ENCODE assay signal across 12 cellular contexts in genomic region chr9:124693403-124693802, GRCh38.
"Had no signal": no experiment of that assay in that cellular context is flagged by ENCODE, and none has a peak within 500 bp of the region (broad histone marks: within the 10 kb centered on the region; RNA-seq: fewer than 3 reads in every experiment).

No MANE protein-coding gene starts in this region.

- H3K36me3 ChIP-seq: ascending aorta, stomach, thoracic aorta, uterus had no signal

- H3K4me1 ChIP-seq: ascending aorta, stomach, uterus had no signal

- H3K9me3 ChIP-seq: ascending aorta, stomach, thoracic aorta, uterus had no signal

- H3K27ac ChIP-seq: ascending aorta, foreskin keratinocyte, stomach, thoracic aorta, uterus had no signal

- H3K4me3 ChIP-seq: ascending aorta, stomach, thoracic aorta, uterus had no signal

- ATAC-seq: activated naive CD8-positive, alpha-beta T cell treated with anti-CD3 and anti-CD28 coated beads, Interleukin-2, amount 50 U/mL, for 24 hours; foreskin keratinocyte; left colon; natural killer cell had no signal

- H3K27me3 ChIP-seq: ascending aorta, foreskin keratinocyte, stomach, uterus had no signal

- DNase-seq: activated CD4-positive, alpha-beta memory T cell treated with anti-CD3 and anti-CD28 coated beads for 36 hours; activated CD4-positive, alpha-beta T cell treated with anti-CD3 and anti-CD28 coated beads for 1 hour; activated gamma-delta T cell treated with Interleukin-2 at 50 U/mL for 16 hours; activated naive CD8-positive, alpha-beta T cell treated with anti-CD3 and anti-CD28 coated beads, Interleukin-2, amount 50 U/mL, for 24 hours; activated T-cell treated with anti-CD3 and anti-CD28 coated beads, Interleukin-2, amount 50 U/mL, for 48 hours; foreskin keratinocyte; left colon; natural killer cell; stomach; uterus had no signal
